ENCODE assay signal across 8 cellular contexts in genomic region chr2:16055848-16056580, GRCh38.
A peak's percentile ranks its signal among the peaks of the same experiment; 100 is the strongest.
DNase-seq lines count a peak whose midpoint lies in the region; ATAC-seq and TF ChIP-seq lines count a peak whose summit lies in the region.

No MANE protein-coding gene starts in this region.

- no peaks in the 10 kb centered on the region for H3K36me3 ChIP-seq in breast epithelium
- no peaks in the 10 kb centered on the region for H3K36me3 ChIP-seq in colonic mucosa

- H3K27ac ChIP-seq in breast epithelium (no peak overlapping the region), colonic mucosa (no peak overlapping the region)

- CTCF ChIA-PET in WTC11 (lab: Charles Lee) = interaction anchor here (1.4 kb wide), 1 partner anchor 22 kb away, joined by 3 read pairs; no protein-coding TSS in a partner anchor
- CTCF ChIA-PET in activated CD4-positive, alpha-beta memory T cell treated with anti-CD3 and anti-CD28 coated beads for 36 hours (lab: Charles Lee) = no interaction called here

- H3K9ac ChIP-seq in colonic mucosa (ENCODE audit: low read depth in 2 of 2, low read length in 2 of 2) = no peak overlapping the region

- intact Hi-C loops in activated CD4-positive, alpha-beta memory T cell treated with anti-CD3 and anti-CD28 coated beads for 36 hours (cut with micrococcal nuclease) = no loop called here
- intact Hi-C loops in breast epithelium (cut with DNase I; ENCODE audit: low total_unique reads) = loop anchor here (5.0 kb wide), 1 partner anchor 151 kb away; no protein-coding TSS in a partner anchor
- intact Hi-C loops in colonic mucosa (cut with DNase I) = no loop called here

- H3K9me3 Mint-ChIP-seq in WTC11 = peaks cover 14% of the 10 kb centered on the region
- H3K9me3 Mint-ChIP-seq in activated CD4-positive, alpha-beta memory T cell treated with anti-CD3 and anti-CD28 coated beads for 36 hours = no peaks in the 10 kb centered on the region

- no peaks in the 10 kb centered on the region for H3K27me3 ChIP-seq in breast epithelium
- no peaks in the 10 kb centered on the region for H3K27me3 ChIP-seq in colonic mucosa

- H3K9me3 ChIP-seq in breast epithelium (no peaks in the 10 kb centered on the region), colonic mucosa (no peaks in the 10 kb centered on the region)

- no peaks in the 10 kb centered on the region for H3K27me3 Mint-ChIP-seq in WTC11 (ENCODE audit: low read depth)
- no peaks in the 10 kb centered on the region for H3K27me3 Mint-ChIP-seq in activated CD4-positive, alpha-beta memory T cell treated with anti-CD3 and anti-CD28 coated beads for 36 hours

- H3K4me3 Mint-ChIP-seq in WTC11 = no peak overlapping the region
- H3K4me3 Mint-ChIP-seq in activated CD4-positive, alpha-beta memory T cell treated with anti-CD3 and anti-CD28 coated beads for 36 hours = no peak overlapping the region

- no peaks in the 10 kb centered on the region for H3K4me1 ChIP-seq in breast epithelium
- no peaks in the 10 kb centered on the region for H3K4me1 ChIP-seq in colonic mucosa

- DNase-seq in WTC11 (ENCODE audit: low spot score) (no peak), breast epithelium (ENCODE audit: low spot score in 2 of 2) (no peak), colonic mucosa (no peak)
- no peak for DNase-seq in activated CD4-positive, alpha-beta memory T cell treated with anti-CD3 and anti-CD28 coated beads for 36 hours
- no peak for DNase-seq in activated naive CD4-positive, alpha-beta T cell treated with anti-CD3 and anti-CD28 coated beads, Interleukin-2, amount 50 U/mL, for 16 hours

- TF ChIP-seq POLR2A in breast epithelium (IDR thresholded peaks at IDR 0.05) = no peak

- peak; percentile 90 for ATAC-seq in GM18508 (IDR thresholded peaks at IDR 0.05; ENCODE audit: insufficient read depth, unreplicated experiment)
- peak; percentile 86 for ATAC-seq in GM21515 (IDR thresholded peaks at IDR 0.05; ENCODE audit: unreplicated experiment)
- ATAC-seq in HG03175 (IDR thresholded peaks at IDR 0.05; ENCODE audit: unreplicated experiment) = peak; percentile 93
- ATAC-seq in WTC11 = peak; percentile 26; the same call in 1 of the 2 replicates

- no peak overlapping the region for H3K27ac Mint-ChIP-seq in WTC11
- H3K27ac Mint-ChIP-seq in activated CD4-positive, alpha-beta memory T cell treated with anti-CD3 and anti-CD28 coated beads for 36 hours = no peak overlapping the region

- POLR2A ChIA-PET in WTC11 (lab: Charles Lee) = no interaction called here
- POLR2A ChIA-PET in activated CD4-positive, alpha-beta memory T cell treated with anti-CD3 and anti-CD28 coated beads for 36 hours (lab: Charles Lee) = no interaction called here

- no peaks in the 10 kb centered on the region for H3K36me3 Mint-ChIP-seq in WTC11
- H3K36me3 Mint-ChIP-seq in activated CD4-positive, alpha-beta memory T cell treated with anti-CD3 and anti-CD28 coated beads for 36 hours = no peaks in the 10 kb centered on the region

- TF ChIP-seq CTCF in WTC11 (IDR thresholded peaks at IDR 0.05) (no peak), breast epithelium (IDR thresholded peaks at IDR 0.05) (no peak), colonic mucosa (IDR thresholded peaks at IDR 0.05) (no peak)

- H3K4me3 ChIP-seq in breast epithelium (no peak overlapping the region), colonic mucosa (no peak overlapping the region)

- peaks cover 18% of the 10 kb centered on the region for H3K4me1 Mint-ChIP-seq in WTC11
- no peaks in the 10 kb centered on the region for H3K4me1 Mint-ChIP-seq in activated CD4-positive, alpha-beta memory T cell treated with anti-CD3 and anti-CD28 coated beads for 36 hours (ENCODE audit: low read depth)

TF ChIP-seq in WTC11, 78 proteins besides CTCF, POLR2A, EP300 and RAD21:
- no peak for TF ChIP-seq ZNF121 (CRISPR knock-in tag; IDR thresholded peaks at IDR 0.05)
- no peak for TF ChIP-seq GTF2I (CRISPR knock-in tag; conservative IDR thresholded peaks at IDR 0.05)
- no peak for TF ChIP-seq PRRX2 (CRISPR knock-in tag; IDR thresholded peaks at IDR 0.05)
- TF ChIP-seq E2F1 (CRISPR knock-in tag; IDR thresholded peaks at IDR 0.05) = no peak
- no peak for TF ChIP-seq CREM (CRISPR knock-in tag; IDR thresholded peaks at IDR 0.05)
- TF ChIP-seq MLX (CRISPR knock-in tag; IDR thresholded peaks at IDR 0.05) = no peak
- no peak for TF ChIP-seq NFYB (CRISPR knock-in tag; conservative IDR thresholded peaks at IDR 0.05; ENCODE audit: low read depth)

Comparison
In these comparisons a context has a peak if more than half of its experiments do, and no peak if none do; other contexts are left out.
1. ATAC-seq: peak in every context shown above with its lines; median percentile 93 in HG03175; 90 in GM18508; 86 in GM21515; 26 in WTC11.